21 cellular contexts compared by ENCODE assay signal in genomic region chr3:13290941-13291340, GRCh38.
"Had no signal": no experiment of that assay in that cellular context is flagged by ENCODE, and none has a peak within 500 bp of the region (broad histone marks: within the 10 kb centered on the region; RNA-seq: fewer than 3 reads in every experiment).

No MANE protein-coding gene starts in this region.

- H3K9me2 ChIP-seq: SK-N-SH had no signal

- H3K4me2 ChIP-seq: SK-N-SH had no signal

- ATAC-seq: Panc1, T-cell had no signal

- H3K9ac ChIP-seq: SK-N-SH had no signal

- H3K9me3 ChIP-seq: SK-N-SH had no signal

- DNase-seq: Kasumi-1, KG1, MM.1S, NCI-H1092 treated with DMSO at 0.1 percent for 48 hours, NCI-H1436, NCI-H187, NCI-H2029, NCI-H2081 treated with DMSO at 0.1 percent for 48 hours, NCI-H2171, NCI-H226, NCI-H446, NCI-H510A, NCI-H524 treated with DMSO at 0.1 percent for 48 hours, NCI-H69, NCI-H774, SHP77, SK-N-SH, SW 1271, T-cell had no signal

- H3K27ac ChIP-seq: RWPE1 had no signal
